In genomic region chr22:40046126-40046525, GRCh38 we compare ENCODE assay signal across 1 cellular context.
TF ChIP-seq lines count a peak whose summit lies in the region.

No MANE protein-coding gene starts in this region.

TF ChIP-seq in HepG2, 621 proteins besides CTCF, POLR2A, EP300 and RAD21 (continued from another document):
- TF ChIP-seq ZBTB33 (CRISPR knock-in tag; IDR thresholded peaks at IDR 0.05), result peak; percentile 78; the same call in 1 of the 2 replicates
